Comparison of ENCODE assay signal across 7 cellular contexts in the genomic region with DNA sequence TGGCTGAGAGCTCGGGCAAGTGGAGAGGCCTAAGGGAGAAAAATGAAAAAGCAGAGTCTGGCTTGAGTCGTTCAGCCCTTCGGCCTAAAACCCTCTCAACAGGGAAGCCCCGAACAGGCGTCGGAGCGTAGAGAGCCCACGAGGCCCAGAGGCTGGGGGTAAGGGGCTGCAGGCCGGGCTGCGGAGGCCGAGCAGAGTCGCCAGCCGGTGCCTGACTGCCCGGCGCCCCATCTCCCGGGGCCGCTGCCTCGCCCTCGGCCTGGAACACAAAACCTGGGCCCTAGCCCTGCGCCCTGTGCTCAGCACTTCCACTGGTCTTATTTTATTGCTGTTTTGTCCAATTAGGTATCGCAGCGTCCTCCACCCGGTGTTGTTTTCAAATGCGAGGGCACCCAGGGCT.
DNase-seq lines count a peak whose midpoint lies in the region; ATAC-seq and TF ChIP-seq lines count a peak whose summit lies in the region.
"Not testable (repeated sequence)": the region's sequence is repeated elsewhere in the genome, so short reads cannot be mapped to it uniquely, and the experiment has no call there.

No MANE protein-coding gene starts in this region.

- TF ChIP-seq CTCF in gastroesophageal sphincter (IDR thresholded peaks at IDR 0.05); nephron (IDR thresholded peaks at IDR 0.05; ENCODE audit: unreplicated experiment in 3 of 3); sigmoid colon (IDR thresholded peaks at IDR 0.05); type B pancreatic cell (conservative IDR thresholded peaks at IDR 0.05): not testable (repeated sequence)

- peaks cover 30% of the 10 kb centered on the region for H3K4me1 Mint-ChIP-seq in nephron
- not testable (repeated sequence) for H3K4me1 Mint-ChIP-seq in type B pancreatic cell (ENCODE audit: unreplicated experiment)

- H3K27ac ChIP-seq in gastroesophageal sphincter (peak overlapping the region; percentile 70 to 85 (median 81)), rectal smooth muscle tissue (ENCODE audit: low read depth, low read length) (peak overlapping the region; percentile 32), sigmoid colon (peak overlapping the region; percentile 73 to 82 (median 80))

- not testable (repeated sequence) for H3K9ac ChIP-seq in rectal smooth muscle tissue (ENCODE audit: low read length)

- H3K27me3 ChIP-seq in H7 (ENCODE audit: control insufficient read depth, insufficient read depth, low read length); gastroesophageal sphincter; rectal smooth muscle tissue (ENCODE audit: control insufficient read depth, insufficient read depth, low read length); sigmoid colon: not testable (repeated sequence)

- H3K27ac Mint-ChIP-seq in nephron: peak overlapping the region; percentile 97 to 99 (median 98)
- H3K27ac Mint-ChIP-seq in type B pancreatic cell: not testable (repeated sequence)

- H3K4me3 ChIP-seq in H7 (ENCODE audit: insufficient read depth, low read depth, low read length) (peak overlapping the region; percentile 16; the same call in 1 of the 2 replicates), gastroesophageal sphincter (peak overlapping the region; percentile 34 to 38), sigmoid colon (peak overlapping the region in 2 of 4 donors; percentile 29 to 35)
- H3K4me3 ChIP-seq in rectal smooth muscle tissue (ENCODE audit: low read length): not testable (repeated sequence)

- H3K36me3 Mint-ChIP-seq in nephron (ENCODE audit: low read depth); type B pancreatic cell: not testable (repeated sequence)

- H3K27me3 Mint-ChIP-seq in nephron (ENCODE audit: low read depth); type B pancreatic cell: not testable (repeated sequence)

- TF ChIP-seq EP300 in gastroesophageal sphincter (IDR thresholded peaks at IDR 0.05); sigmoid colon (IDR thresholded peaks at IDR 0.05): not testable (repeated sequence)

- peak overlapping the region; percentile 68 to 82 (median 74) for H3K4me3 Mint-ChIP-seq in nephron
- H3K4me3 Mint-ChIP-seq in type B pancreatic cell: peak overlapping the region; percentile 39

- intact Hi-C loops in sigmoid colon (cut with DNase I): not testable (repeated sequence)

- H3K36me3 ChIP-seq in H7 (replicated peaks; ENCODE audit: control insufficient read depth, insufficient read depth, low read length); gastroesophageal sphincter; rectal smooth muscle tissue (ENCODE audit: control insufficient read depth, insufficient read depth, low read length); sigmoid colon: not testable (repeated sequence)

- 0% methylated on average over 1 of the region's 24 CpGs; no CpG with 5 or more reads in 1 of the 2 donors for WGBS in gastroesophageal sphincter (ENCODE audit: low coverage in 1 of 2), 2 donors
- 84 to 92% methylated on average over 24 of the region's 24 CpGs for WGBS in sigmoid colon, 2 donors

- DNase-seq in H7: peak; percentile 44
- DNase-seq in left kidney (ENCODE audit: low read depth, low spot score): peak; percentile 42
- DNase-seq in sigmoid colon: peak; percentile 67
- not testable (repeated sequence) for DNase-seq in type B pancreatic cell (ENCODE audit: extremely low spot score, unreplicated experiment)

- H3K4me1 ChIP-seq in gastroesophageal sphincter; rectal smooth muscle tissue (ENCODE audit: control insufficient read depth, insufficient read depth, low read length); sigmoid colon: not testable (repeated sequence)

- H3K9me3 ChIP-seq in gastroesophageal sphincter, sigmoid colon: not testable (repeated sequence)

- not testable (repeated sequence) for ATAC-seq in gastroesophageal sphincter

- not testable (repeated sequence) for H3K9me3 Mint-ChIP-seq in nephron, type B pancreatic cell

- TF ChIP-seq POLR2A in gastroesophageal sphincter (IDR thresholded peaks at IDR 0.05); sigmoid colon (IDR thresholded peaks at IDR 0.05): not testable (repeated sequence)
